22 cellular contexts compared by ENCODE assay signal in genomic region chr15:49827311-49827710, GRCh38.
"Had no signal": no experiment of that assay in that cellular context is flagged by ENCODE, and none has a peak within 500 bp of the region (broad histone marks: within the 10 kb centered on the region; RNA-seq: fewer than 3 reads in every experiment).

No MANE protein-coding gene starts in this region.

- ATAC-seq: heart right ventricle; naive thymus-derived CD8-positive, alpha-beta T cell; right lobe of liver; stimulated activated memory B cell treated with anti-CD40 and anti-IgM and Interleukin-4, amounts not matched to agents 10 μg/mL and 1 μg/mL and 100 μg/mL, for 72 hours; stimulated activated naive CD8-positive, alpha-beta T cell treated with anti-CD3 and anti-CD28 coated beads, Interleukin-15, amount 100 ng/mL, for 72 hours had no signal

- DNase-seq: heart right ventricle; islet precursor cell; left ventricle myocardium inferior; naive thymus-derived CD8-positive, alpha-beta T cell; nephron progenitor cell; ovary; right lobe of liver; stimulated activated CD4-positive, alpha-beta T cell treated with anti-CD3 and anti-CD28 coated beads, Interleukin-1b, Interleukin-23, amount 100 ng/mL, for 48 hours; stimulated activated CD4-positive, alpha-beta T cell treated with anti-CD3 and anti-CD28 coated beads, Interleukin-2, amount 100 ng/mL, for 48 hours; stimulated activated CD4-positive, alpha-beta T cell treated with anti-CD3 and anti-CD28 coated beads, Interleukin-4, amount 100 ng/mL, for 4 hours; stimulated activated CD8-positive, alpha-beta memory T cell treated with anti-CD3 and anti-CD28 coated beads, Interleukin-4, amount 100 ng/mL, for 48 hours; stimulated activated naive CD4-positive, alpha-beta T cell treated with Interleukin-2 at 50 U/mL for 16 hours; stimulated activated naive CD8-positive, alpha-beta T cell treated with anti-CD3 and anti-CD28 coated beads, Interleukin-15, amount 100 ng/mL, for 72 hours; substantia nigra; transverse colon; upper lobe of left lung had no signal

- H3K27ac ChIP-seq: heart right ventricle, hepatocyte, left ventricle myocardium inferior, ovary, right atrium auricular region, right lobe of liver, transverse colon, upper lobe of left lung had no signal

- H3K4me3 Mint-ChIP-seq: naive thymus-derived CD8-positive, alpha-beta T cell; nephron progenitor cell; stimulated activated memory B cell treated with anti-CD40 and anti-IgM and Interleukin-4, amounts not matched to agents 10 μg/mL and 1 μg/mL and 100 μg/mL, for 72 hours; stimulated activated naive CD8-positive, alpha-beta T cell treated with anti-CD3 and anti-CD28 coated beads, Interleukin-15, amount 100 ng/mL, for 72 hours had no signal

- H3K9me3 ChIP-seq: ovary, right atrium auricular region, right lobe of liver, transverse colon, upper lobe of left lung had no signal

- H3K36me3 ChIP-seq: heart right ventricle, left ventricle myocardium inferior, ovary, right atrium auricular region, right lobe of liver, transverse colon, upper lobe of left lung had no signal

- H3K27me3 ChIP-seq: heart right ventricle, hepatocyte, ovary, right atrium auricular region, right lobe of liver, transverse colon, upper lobe of left lung had no signal

- H3K9me3 Mint-ChIP-seq: stimulated activated memory B cell treated with anti-CD40 and anti-IgM and Interleukin-4, amounts not matched to agents 10 μg/mL and 1 μg/mL and 100 μg/mL, for 72 hours had no signal

- H3K4me1 ChIP-seq: heart right ventricle, left ventricle myocardium inferior, right atrium auricular region, right lobe of liver, upper lobe of left lung had no signal

- H3K27me3 Mint-ChIP-seq: stimulated activated memory B cell treated with anti-CD40 and anti-IgM and Interleukin-4, amounts not matched to agents 10 μg/mL and 1 μg/mL and 100 μg/mL, for 72 hours; stimulated activated naive CD8-positive, alpha-beta T cell treated with anti-CD3 and anti-CD28 coated beads, Interleukin-15, amount 100 ng/mL, for 72 hours had no signal

- H3K4me3 ChIP-seq: heart right ventricle, hepatocyte, left ventricle myocardium inferior, lung, ovary, right atrium auricular region, right lobe of liver, smooth muscle cell, transverse colon, upper lobe of left lung had no signal

- H3K27ac Mint-ChIP-seq: naive thymus-derived CD8-positive, alpha-beta T cell; nephron progenitor cell; progenitor cell of endocrine pancreas; stimulated activated memory B cell treated with anti-CD40 and anti-IgM and Interleukin-4, amounts not matched to agents 10 μg/mL and 1 μg/mL and 100 μg/mL, for 72 hours; stimulated activated naive CD8-positive, alpha-beta T cell treated with anti-CD3 and anti-CD28 coated beads, Interleukin-15, amount 100 ng/mL, for 72 hours had no signal

- H3K36me3 Mint-ChIP-seq: naive thymus-derived CD8-positive, alpha-beta T cell; stimulated activated memory B cell treated with anti-CD40 and anti-IgM and Interleukin-4, amounts not matched to agents 10 μg/mL and 1 μg/mL and 100 μg/mL, for 72 hours had no signal

- H3K4me1 Mint-ChIP-seq: naive thymus-derived CD8-positive, alpha-beta T cell; stimulated activated memory B cell treated with anti-CD40 and anti-IgM and Interleukin-4, amounts not matched to agents 10 μg/mL and 1 μg/mL and 100 μg/mL, for 72 hours; stimulated activated naive CD8-positive, alpha-beta T cell treated with anti-CD3 and anti-CD28 coated beads, Interleukin-15, amount 100 ng/mL, for 72 hours had no signal
